15 cellular contexts compared by ENCODE assay signal in genomic region chr10:128070161-128070560, GRCh38.
"Had no signal": no experiment of that assay in that cellular context is flagged by ENCODE, and none has a peak within 500 bp of the region (broad histone marks: within the 10 kb centered on the region; RNA-seq: fewer than 3 reads in every experiment).

No MANE protein-coding gene starts in this region.

- ATAC-seq: stimulated activated effector memory CD8-positive, alpha-beta T cell treated with anti-CD3 and anti-CD28 coated beads, Interleukin-12 subunit alpha, Interleukin-12 subunit beta, amount 100 ng/mL, for 72 hours had no signal

- DNase-seq: activated CD4-positive, alpha-beta T cell treated with anti-CD3 and anti-CD28 coated beads, Interleukin-2, amount 10 ng/mL, durations not matched to agents 24 days and 14 days; activated CD4-positive, CD25-positive, alpha-beta regulatory T cell; activated CD8-positive, alpha-beta memory T cell treated with anti-CD3 and anti-CD28 coated beads for 24 hours; activated naive CD4-positive, alpha-beta T cell treated with anti-CD3 and anti-CD28 coated beads, Interleukin-2, amount 50 U/mL, for 16 hours; kidney glomerular epithelial cell; left ventricle myocardium superior; mesendoderm; nephron progenitor cell; pancreas had no signal

- H3K4me3 Mint-ChIP-seq: activated CD4-positive, alpha-beta T cell treated with anti-CD3 and anti-CD28 coated beads, Interleukin-2, amount 10 ng/mL, durations not matched to agents 24 days and 14 days; nephron progenitor cell; stimulated activated effector memory CD8-positive, alpha-beta T cell treated with anti-CD3 and anti-CD28 coated beads, Interleukin-12 subunit alpha, Interleukin-12 subunit beta, amount 100 ng/mL, for 72 hours had no signal

- H3K9me3 Mint-ChIP-seq: activated CD4-positive, alpha-beta T cell treated with anti-CD3 and anti-CD28 coated beads, Interleukin-2, amount 10 ng/mL, durations not matched to agents 24 days and 14 days; nephron progenitor cell; stimulated activated effector memory CD8-positive, alpha-beta T cell treated with anti-CD3 and anti-CD28 coated beads, Interleukin-12 subunit alpha, Interleukin-12 subunit beta, amount 100 ng/mL, for 72 hours had no signal

- H3K27ac Mint-ChIP-seq: activated CD4-positive, alpha-beta T cell treated with anti-CD3 and anti-CD28 coated beads, Interleukin-2, amount 10 ng/mL, durations not matched to agents 24 days and 14 days; nephron progenitor cell had no signal

- H3K27me3 ChIP-seq: adrenal gland, cardiac muscle cell, foreskin keratinocyte, pancreas had no signal

- H3K4me3 ChIP-seq: adrenal gland, cardiac muscle cell, pancreas had no signal

- H3K27ac ChIP-seq: adrenal gland, cardiac muscle cell, foreskin keratinocyte, pancreas had no signal

- H3K9me3 ChIP-seq: adrenal gland, pancreas had no signal

- H3K4me1 ChIP-seq: pancreas had no signal

- H3K27me3 Mint-ChIP-seq: activated CD4-positive, alpha-beta T cell treated with anti-CD3 and anti-CD28 coated beads, Interleukin-2, amount 10 ng/mL, durations not matched to agents 24 days and 14 days had no signal

- H3K36me3 ChIP-seq: cardiac muscle cell, pancreas had no signal

- FAIRE-seq: colon, pancreas, urothelium cell line had no signal
